22 cellular contexts compared by ENCODE assay signal in the genomic region with DNA sequence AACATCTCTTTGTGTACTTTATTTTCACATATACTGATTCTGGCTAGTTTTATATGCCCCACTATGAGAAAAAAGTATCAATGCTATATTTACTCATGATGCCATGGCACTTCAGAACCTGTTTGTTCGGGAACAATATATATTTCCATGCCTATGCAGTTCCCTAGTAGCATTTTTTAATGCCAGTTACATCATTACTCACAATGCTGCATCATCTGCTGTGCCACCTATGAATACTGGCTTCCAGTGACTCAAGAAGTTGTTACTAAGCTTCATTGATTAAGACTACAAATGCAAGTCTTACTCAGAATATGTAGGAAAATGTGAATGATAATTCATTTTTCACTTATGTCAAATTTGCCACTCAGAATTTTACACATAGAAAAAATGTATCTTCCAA.
"Had no signal": no experiment of that assay in that cellular context is flagged by ENCODE, and none has a peak within 500 bp of the region (broad histone marks: within the 10 kb centered on the region; RNA-seq: fewer than 3 reads in every experiment).

No MANE protein-coding gene starts in this region.

- H3K27ac ChIP-seq: RWPE1, SJCRH30 had no signal

- H3K9me3 ChIP-seq: SJCRH30 had no signal

- H3K4me3 ChIP-seq: SJCRH30 had no signal

- FAIRE-seq: RCC 7860 had no signal

- H3K27me3 ChIP-seq: SJCRH30 had no signal

- ATAC-seq: Right ventricle myocardium inferior, SK-N-SH treated with all-trans-retinoic acid at 6 μM for 48 hours had no signal

- H3K36me3 ChIP-seq: SJCRH30 had no signal

- DNase-seq: KBM-7, MV-4-11, NCI-H1092, NCI-H1105 treated with DMSO at 0.1 percent for 48 hours, NCI-H1417 treated with DMSO at 0.1 percent for 48 hours, NCI-H146, NCI-H187, NCI-H2029, NCI-H2081 treated with DMSO at 0.1 percent for 48 hours, NCI-H2171, NCI-H226, NCI-H446, NCI-H510A, NCI-H524 treated with DMSO at 0.1 percent for 48 hours, NCI-H69, NCI-H774, SHP77 treated with DMSO at 0.1 percent for 48 hours, SJCRH30 had no signal

- H3K4me1 ChIP-seq: SJCRH30 had no signal
